Comparison of ENCODE assay signal across 1 cellular context in genomic region chr7:74023037-74023436, GRCh38.
TF ChIP-seq lines count a peak whose summit lies in the region.

No MANE protein-coding gene starts in this region.

TF ChIP-seq in HEK293, 187 proteins besides CTCF, POLR2A, EP300 and RAD21 (continued from another document):
- TF ChIP-seq PRDM10 (tag by site-specific recombination; IDR thresholded peaks at IDR 0.05) (peak; percentile 94), EGR2 (tag by site-specific recombination; IDR thresholded peaks at IDR 0.05; ENCODE audit: low read depth) (peak; percentile 80)
